Comparison of ENCODE assay signal across 1 cellular context in genomic region chrX:69113723-69114122, GRCh38.
TF ChIP-seq lines count a peak whose summit lies in the region.

No MANE protein-coding gene starts in this region.

TF ChIP-seq in K562, 482 proteins besides CTCF, POLR2A, EP300 and RAD21 (continued from another document and continues in another):
- TF ChIP-seq RREB1 (CRISPR knock-in tag; IDR thresholded peaks at IDR 0.05) (no peak), SMARCA4 (IDR thresholded peaks at IDR 0.05) (peak; percentile 21; the same call in 1 of the 2 replicates), XRCC3 (IDR thresholded peaks at IDR 0.05) (no peak), BCLAF1 (IDR thresholded peaks at IDR 0.05; ENCODE audit: borderline replicate concordance in 1 of 2, control insufficient read depth in 1 of 2, low read depth in 2 of 2, low read length in 1 of 2) (no peak), PTTG1 (tag; IDR thresholded peaks at IDR 0.05; ENCODE audit: low read depth) (no peak), RBBP5 (IDR thresholded peaks at IDR 0.05; ENCODE audit: borderline replicate concordance, insufficient read depth, low read length, poor library complexity, severe bottlenecking) (no peak), CBFA2T2 (conservative IDR thresholded peaks at IDR 0.05) (peak; percentile 54), ATF4 (CRISPR knock-in tag; IDR thresholded peaks at IDR 0.05) (no peak), U2AF1 (optimal IDR thresholded peaks at IDR 0.05; ENCODE audit: low read depth, low read length) (no peak), ZNF395 (CRISPR knock-in tag; IDR thresholded peaks at IDR 0.05) (no peak), L3MBTL2 (IDR thresholded peaks at IDR 0.05) (peak; percentile 13; the same call in 1 of the 2 replicates), ZNF561 (CRISPR knock-in tag; conservative IDR thresholded peaks at IDR 0.05) (no peak), SIN3A (IDR thresholded peaks at IDR 0.05; ENCODE audit: borderline replicate concordance in 2 of 2, control insufficient read depth in 1 of 2, low read depth in 2 of 2, low read length in 2 of 2) (no peak), CEBPG (CRISPR knock-in tag; IDR thresholded peaks at IDR 0.05) (peak; percentile 85), CEBPG (tag; conservative IDR thresholded peaks at IDR 0.05 in 1 of 2, IDR thresholded peaks at IDR 0.05 in 1 of 2) (no peak), IFI16 (CRISPR knock-in tag; IDR thresholded peaks at IDR 0.05) (no peak), ZNF3 (CRISPR knock-in tag; IDR thresholded peaks at IDR 0.05) (no peak), CUX1 (CRISPR knock-in tag; IDR thresholded peaks at IDR 0.05) (no peak), FOXK2 (conservative IDR thresholded peaks at IDR 0.05 in 1 of 2, IDR thresholded peaks at IDR 0.05 in 1 of 2; ENCODE audit: low read depth in 2 of 2) (no peak; a peak in 1 of 4 replicates), BRD9 (IDR thresholded peaks at IDR 0.05; ENCODE audit: low read depth, partially characterized antibody) (no peak), OTX1 (CRISPR knock-in tag; IDR thresholded peaks at IDR 0.05) (no peak), MCM2 (IDR thresholded peaks at IDR 0.05; ENCODE audit: low read depth) (no peak)
- TF ChIP-seq, protein P1, sequence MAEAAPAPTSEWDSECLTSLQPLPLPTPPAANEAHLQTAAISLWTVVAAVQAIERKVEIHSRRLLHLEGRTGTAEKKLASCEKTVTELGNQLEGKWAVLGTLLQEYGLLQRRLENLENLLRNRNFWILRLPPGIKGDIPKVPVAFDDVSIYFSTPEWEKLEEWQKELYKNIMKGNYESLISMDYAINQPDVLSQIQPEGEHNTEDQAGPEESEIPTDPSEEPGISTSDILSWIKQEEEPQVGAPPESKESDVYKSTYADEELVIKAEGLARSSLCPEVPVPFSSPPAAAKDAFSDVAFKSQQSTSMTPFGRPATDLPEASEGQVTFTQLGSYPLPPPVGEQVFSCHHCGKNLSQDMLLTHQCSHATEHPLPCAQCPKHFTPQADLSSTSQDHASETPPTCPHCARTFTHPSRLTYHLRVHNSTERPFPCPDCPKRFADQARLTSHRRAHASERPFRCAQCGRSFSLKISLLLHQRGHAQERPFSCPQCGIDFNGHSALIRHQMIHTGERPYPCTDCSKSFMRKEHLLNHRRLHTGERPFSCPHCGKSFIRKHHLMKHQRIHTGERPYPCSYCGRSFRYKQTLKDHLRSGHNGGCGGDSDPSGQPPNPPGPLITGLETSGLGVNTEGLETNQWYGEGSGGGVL (CRISPR knock-in tag; IDR thresholded peaks at IDR 0.05), result no peak
- TF ChIP-seq, protein P2, sequence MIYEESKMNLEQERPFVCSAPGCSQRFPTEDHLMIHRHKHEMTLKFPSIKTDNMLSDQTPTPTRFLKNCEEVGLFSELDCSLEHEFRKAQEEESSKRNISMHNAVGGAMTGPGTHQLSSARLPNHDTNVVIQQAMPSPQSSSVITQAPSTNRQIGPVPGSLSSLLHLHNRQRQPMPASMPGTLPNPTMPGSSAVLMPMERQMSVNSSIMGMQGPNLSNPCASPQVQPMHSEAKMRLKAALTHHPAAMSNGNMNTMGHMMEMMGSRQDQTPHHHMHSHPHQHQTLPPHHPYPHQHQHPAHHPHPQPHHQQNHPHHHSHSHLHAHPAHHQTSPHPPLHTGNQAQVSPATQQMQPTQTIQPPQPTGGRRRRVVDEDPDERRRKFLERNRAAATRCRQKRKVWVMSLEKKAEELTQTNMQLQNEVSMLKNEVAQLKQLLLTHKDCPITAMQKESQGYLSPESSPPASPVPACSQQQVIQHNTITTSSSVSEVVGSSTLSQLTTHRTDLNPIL (CRISPR knock-in tag; IDR thresholded peaks at IDR 0.05), result no peak
- TF ChIP-seq, protein P3, sequence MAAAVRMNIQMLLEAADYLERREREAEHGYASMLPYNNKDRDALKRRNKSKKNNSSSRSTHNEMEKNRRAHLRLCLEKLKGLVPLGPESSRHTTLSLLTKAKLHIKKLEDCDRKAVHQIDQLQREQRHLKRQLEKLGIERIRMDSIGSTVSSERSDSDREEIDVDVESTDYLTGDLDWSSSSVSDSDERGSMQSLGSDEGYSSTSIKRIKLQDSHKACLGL (CRISPR knock-in tag; IDR thresholded peaks at IDR 0.05; ENCODE audit: borderline replicate concordance, poor library complexity, severe bottlenecking), result no peak
- TF ChIP-seq, protein P4, sequence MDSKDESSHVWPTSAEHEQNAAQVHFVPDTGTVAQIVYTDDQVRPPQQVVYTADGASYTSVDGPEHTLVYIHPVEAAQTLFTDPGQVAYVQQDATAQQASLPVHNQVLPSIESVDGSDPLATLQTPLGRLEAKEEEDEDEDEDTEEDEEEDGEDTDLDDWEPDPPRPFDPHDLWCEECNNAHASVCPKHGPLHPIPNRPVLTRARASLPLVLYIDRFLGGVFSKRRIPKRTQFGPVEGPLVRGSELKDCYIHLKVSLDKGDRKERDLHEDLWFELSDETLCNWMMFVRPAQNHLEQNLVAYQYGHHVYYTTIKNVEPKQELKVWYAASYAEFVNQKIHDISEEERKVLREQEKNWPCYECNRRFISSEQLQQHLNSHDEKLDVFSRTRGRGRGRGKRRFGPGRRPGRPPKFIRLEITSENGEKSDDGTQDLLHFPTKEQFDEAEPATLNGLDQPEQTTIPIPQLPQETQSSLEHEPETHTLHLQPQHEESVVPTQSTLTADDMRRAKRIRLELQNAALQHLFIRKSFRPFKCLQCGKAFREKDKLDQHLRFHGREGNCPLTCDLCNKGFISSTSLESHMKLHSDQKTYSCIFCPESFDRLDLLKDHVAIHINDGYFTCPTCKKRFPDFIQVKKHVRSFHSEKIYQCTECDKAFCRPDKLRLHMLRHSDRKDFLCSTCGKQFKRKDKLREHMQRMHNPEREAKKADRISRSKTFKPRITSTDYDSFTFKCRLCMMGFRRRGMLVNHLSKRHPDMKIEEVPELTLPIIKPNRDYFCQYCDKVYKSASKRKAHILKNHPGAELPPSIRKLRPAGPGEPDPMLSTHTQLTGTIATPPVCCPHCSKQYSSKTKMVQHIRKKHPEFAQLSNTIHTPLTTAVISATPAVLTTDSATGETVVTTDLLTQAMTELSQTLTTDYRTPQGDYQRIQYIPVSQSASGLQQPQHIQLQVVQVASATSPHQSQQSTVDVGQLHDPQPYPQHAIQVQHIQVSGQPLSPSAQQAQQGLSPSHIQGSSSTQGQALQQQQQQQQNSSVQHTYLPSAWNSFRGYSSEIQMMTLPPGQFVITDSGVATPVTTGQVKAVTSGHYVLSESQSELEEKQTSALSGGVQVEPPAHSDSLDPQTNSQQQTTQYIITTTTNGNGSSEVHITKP (IDR thresholded peaks at IDR 0.05; ENCODE audit: partially characterized antibody), result peak; percentile 94
